Comparison of ENCODE assay signal across 9 cellular contexts in genomic region chr3:153210116-153210515, GRCh38. TPM values are rescaled to one million over a fixed set of nuclear protein-coding genes. Genes with fewer than 3 reads are reported as not detected.
DNase-seq lines count a peak whose midpoint lies in the region; ATAC-seq and TF ChIP-seq lines count a peak whose summit lies in the region.
"Had no signal": no experiment of that assay in that cellular context is flagged by ENCODE, and none has a peak within 500 bp of the region (broad histone marks: within the 10 kb centered on the region; RNA-seq: fewer than 3 reads in every experiment).

No MANE protein-coding gene starts in this region.

- no peaks in the 10 kb centered on the region for H3K4me1 ChIP-seq in KMS-11 (ENCODE audit: low read depth, poor library complexity, severe bottlenecking)
- peaks cover 24% of the 10 kb centered on the region for H3K4me1 ChIP-seq in mammary epithelial cell (ENCODE audit: insufficient read depth, low read length)
- H3K4me1 ChIP-seq: right atrium auricular region had no signal

- H3K36me3 ChIP-seq in KMS-11 (ENCODE audit: insufficient read depth) = no peaks in the 10 kb centered on the region
- no peaks in the 10 kb centered on the region for H3K36me3 ChIP-seq in mammary epithelial cell (ENCODE audit: insufficient read depth, low read length)
- H3K36me3 ChIP-seq: right atrium auricular region had no signal

- no peaks in the 10 kb centered on the region for H3K36me3 Mint-ChIP-seq in naive thymus-derived CD8-positive, alpha-beta T cell
- no peaks in the 10 kb centered on the region for H3K36me3 Mint-ChIP-seq in stimulated activated effector memory CD8-positive, alpha-beta T cell treated with anti-CD3 and anti-CD28 coated beads, Interleukin-12 subunit alpha, Interleukin-12 subunit beta, amount 100 ng/mL, for 72 hours

- H3K4me1 Mint-ChIP-seq in naive thymus-derived CD8-positive, alpha-beta T cell = peaks cover 12 to 44% (median 32%) of the 10 kb centered on the region in 4 donors
- H3K4me1 Mint-ChIP-seq in stimulated activated effector memory CD8-positive, alpha-beta T cell treated with anti-CD3 and anti-CD28 coated beads, Interleukin-12 subunit alpha, Interleukin-12 subunit beta, amount 100 ng/mL, for 72 hours = no peaks in the 10 kb centered on the region

- H3K27me3 ChIP-seq in KMS-11 (ENCODE audit: insufficient read depth, low read depth) = no peaks in the 10 kb centered on the region
- no peaks in the 10 kb centered on the region for H3K27me3 ChIP-seq in mammary epithelial cell (ENCODE audit: insufficient read depth, low read length)
- H3K27me3 ChIP-seq: right atrium auricular region had no signal

- H3K79me2 ChIP-seq in KMS-11 (ENCODE audit: insufficient read depth, low read depth) (no peaks in the 10 kb centered on the region), mammary epithelial cell (ENCODE audit: insufficient read depth, low read length) (no peaks in the 10 kb centered on the region)

- peak; percentile 77 to 98 for ATAC-seq in naive thymus-derived CD8-positive, alpha-beta T cell
- no peak for ATAC-seq in stimulated activated effector memory CD8-positive, alpha-beta T cell treated with anti-CD3 and anti-CD28 coated beads, Interleukin-12 subunit alpha, Interleukin-12 subunit beta, amount 100 ng/mL, for 72 hours
- ATAC-seq in GM18502 (IDR thresholded peaks at IDR 0.05; ENCODE audit: poor library complexity, unreplicated experiment) = no peak

- 0 out of 2 replicates have a peak, but pooled peaks have one; percentile 18 for TF ChIP-seq CTCF in KMS-11 (conservative IDR thresholded peaks at IDR 0.05; ENCODE audit: low read depth, low read length)
- TF ChIP-seq CTCF in mammary epithelial cell (conservative IDR thresholded peaks at IDR 0.05 in 1 of 2, IDR thresholded peaks at IDR 0.05 in 1 of 2; ENCODE audit: extremely low read depth in 1 of 2, insufficient read depth in 1 of 2, low read depth in 1 of 2, low read length in 2 of 2) = peak in 1 of 2 donors; percentile 11

- POLR2A ChIA-PET in naive thymus-derived CD8-positive, alpha-beta T cell (lab: Charles Lee) = interaction anchor here (0.8 to 2.8 kb wide), 6 partner anchors 10 to 49 kb away, joined by 4 to 31 read pairs (median 6); no protein-coding TSS in a partner anchor

- no peak overlapping the region for H3K9ac ChIP-seq in KMS-11
- no peak overlapping the region for H3K9ac ChIP-seq in mammary epithelial cell (ENCODE audit: insufficient read depth, low read length)

- 31% methylated on average over 3 of the region's 3 CpGs for WGBS in mammary epithelial cell (ENCODE audit: low coverage, missing lambda C conversion rate)

- H3K4me2 ChIP-seq in KMS-11 (no peak overlapping the region), mammary epithelial cell (ENCODE audit: insufficient read depth, low read depth, low read length) (peak overlapping the region; percentile 38)

- peak overlapping the region; percentile 20 to 90 (median 76) for H3K27ac Mint-ChIP-seq in naive thymus-derived CD8-positive, alpha-beta T cell
- no peak overlapping the region for H3K27ac Mint-ChIP-seq in stimulated activated effector memory CD8-positive, alpha-beta T cell treated with anti-CD3 and anti-CD28 coated beads, Interleukin-12 subunit alpha, Interleukin-12 subunit beta, amount 100 ng/mL, for 72 hours

- H3K27me3 Mint-ChIP-seq in naive thymus-derived CD8-positive, alpha-beta T cell = no peaks in the 10 kb centered on the region

- H2AFZ ChIP-seq in KMS-11 (ENCODE audit: low read depth) (no peak overlapping the region), mammary epithelial cell (ENCODE audit: low read depth, low read length) (peak overlapping the region; percentile 51)

- peak overlapping the region; percentile 44 to 78 (median 59) for H3K4me3 Mint-ChIP-seq in naive thymus-derived CD8-positive, alpha-beta T cell
- H3K4me3 Mint-ChIP-seq in stimulated activated effector memory CD8-positive, alpha-beta T cell treated with anti-CD3 and anti-CD28 coated beads, Interleukin-12 subunit alpha, Interleukin-12 subunit beta, amount 100 ng/mL, for 72 hours = no peak overlapping the region

- H4K20me1 ChIP-seq in KMS-11 (ENCODE audit: insufficient read depth) = no peaks in the 10 kb centered on the region
- no peaks in the 10 kb centered on the region for H4K20me1 ChIP-seq in mammary epithelial cell (ENCODE audit: insufficient read depth, low read length)

- H3K4me3 ChIP-seq in KMS-11 (IDR thresholded peaks at IDR 0.05; ENCODE audit: insufficient read depth, low read depth, low read length) (no peak overlapping the region), mammary epithelial cell (replicated peaks in 1 of 3; ENCODE audit: insufficient read depth in 1 of 3, low read depth in 2 of 3, low read length in 3 of 3) (no peak overlapping the region)
- H3K4me3 ChIP-seq: right atrium auricular region had no signal

- no peaks in the 10 kb centered on the region for H3K9me3 Mint-ChIP-seq in naive thymus-derived CD8-positive, alpha-beta T cell
- H3K9me3 Mint-ChIP-seq in stimulated activated effector memory CD8-positive, alpha-beta T cell treated with anti-CD3 and anti-CD28 coated beads, Interleukin-12 subunit alpha, Interleukin-12 subunit beta, amount 100 ng/mL, for 72 hours = no peaks in the 10 kb centered on the region

- dilution Hi-C loops in mammary epithelial cell (cut with HindIII; ENCODE audit: low sequenced_read_pairs) = no loop called here

- in situ Hi-C loops in mammary epithelial cell (cut with MboI; ENCODE audit: low sequenced_read_pairs in 2 of 2) = no loop called here

- CTCF ChIA-PET in mammary epithelial cell (lab: Charles Lee; ENCODE audit: low non-redundant PET) = no interaction called here

- H3K27ac ChIP-seq in KMS-11 = no peak overlapping the region
- no peak overlapping the region for H3K27ac ChIP-seq in mammary epithelial cell (ENCODE audit: insufficient read depth, low read depth, low read length)
- H3K27ac ChIP-seq: right atrium auricular region had no signal

- DNase-seq in Daoy (ENCODE audit: low read depth) (peak; percentile 3), mammary epithelial cell (peak; percentile 9), cerebellar cortex (ENCODE audit: low spot score) (no peak)
- DNase-seq in naive thymus-derived CD8-positive, alpha-beta T cell = peak in 7 of 10 donors; percentile 7 to 72 (median 32)
- no peak for DNase-seq in stimulated activated effector memory CD8-positive, alpha-beta T cell treated with anti-CD3 and anti-CD28 coated beads, Interleukin-12 subunit alpha, Interleukin-12 subunit beta, amount 100 ng/mL, for 72 hours (ENCODE audit: low spot score in 2 of 2)
- DNase-seq: KG1 had no signal

- no peaks in the 10 kb centered on the region for H3K9me3 ChIP-seq in mammary epithelial cell (replicated peaks; ENCODE audit: insufficient read depth, low read length)
- H3K9me3 ChIP-seq: right atrium auricular region had no signal

- intact Hi-C loops in mammary epithelial cell (cut with micrococcal nuclease) = loop anchor here (1.0 kb wide), 1 partner anchor 76 kb away; no protein-coding TSS in a partner anchor

- BruUV-seq in mammary epithelial cell (replicated peaks; lab: Mats Ljungman, UMichigan) = TSS peak; percentile 72

RNA-seq across cellular contexts. Expression of gene RAP2B, which starts 48.1 kb away (rescaled TPM):
- total RNA-seq in Daoy (2014; rRNA removed; shearing (Covaris generic)) = 12.2 and 13.8 TPM in 2 replicates
- total RNA-seq in mammary epithelial cell = 10 to 100 TPM; 19.3 to 39.7 TPM
- 13.0 TPM for polyA plus RNA-seq in mammary epithelial cell
- 25.1 TPM for polyA minus RNA-seq in mammary epithelial cell
- total RNA-seq in naive thymus-derived CD8-positive, alpha-beta T cell = 10 to 100 TPM; 24.8 to 26.0 TPM
- polyA plus RNA-seq in naive thymus-derived CD8-positive, alpha-beta T cell = 10 to 100 TPM; 11.5 to 13.3 (median 11.9) TPM

Comparison
In these comparisons a context has a peak if more than half of its experiments do, and no peak if none do; other contexts are left out.
1. DNase-seq: peak in Daoy (single experiment), mammary epithelial cell (single experiment) and naive thymus-derived CD8-positive, alpha-beta T cell (7 of 10); none in cerebellar cortex (single experiment) and stimulated activated effector memory CD8-positive, alpha-beta T cell treated with anti-CD3 and anti-CD28 coated beads, Interleukin-12 subunit alpha, Interleukin-12 subunit beta, amount 100 ng/mL, for 72 hours (0 of 2).
2. ATAC-seq: peak in naive thymus-derived CD8-positive, alpha-beta T cell (2 of 2); none in stimulated activated effector memory CD8-positive, alpha-beta T cell treated with anti-CD3 and anti-CD28 coated beads, Interleukin-12 subunit alpha, Interleukin-12 subunit beta, amount 100 ng/mL, for 72 hours (single experiment) and GM18502 (single experiment).